6 cellular contexts compared by ENCODE assay signal in the genomic region with DNA sequence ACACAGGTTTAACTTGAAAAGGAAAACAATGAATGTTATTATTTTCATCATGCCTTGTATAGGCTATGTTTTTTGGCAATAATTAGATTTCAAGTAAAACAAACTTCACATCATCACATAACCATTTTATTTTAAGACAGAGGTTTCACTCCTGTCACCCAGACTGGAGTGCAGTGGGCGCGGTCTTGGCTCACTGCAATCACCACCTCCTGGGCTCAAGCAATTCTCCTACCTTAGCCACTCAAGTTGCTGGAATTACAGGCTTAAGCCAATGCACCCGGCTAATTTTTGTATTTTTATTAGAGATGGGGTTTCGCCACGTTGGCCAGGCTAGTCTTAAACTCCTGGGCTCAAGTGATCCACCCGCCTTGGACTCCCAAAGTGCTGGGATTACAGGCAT.
"Had no signal": no experiment of that assay in that cellular context is flagged by ENCODE, and none has a peak within 500 bp of the region (broad histone marks: within the 10 kb centered on the region; RNA-seq: fewer than 3 reads in every experiment).

No MANE protein-coding gene starts in this region.

- ATAC-seq: GM23338, K562 had no signal

- H3K4me3 ChIP-seq: GM23338, K562 had no signal

- DNase-seq: H7, HCEC 1CT, IMR-90, KG1 had no signal
